In genomic region chr5:17819786-17820185, GRCh38 we compare ENCODE assay signal across 20 cellular contexts.
DNase-seq lines count a peak whose midpoint lies in the region; ATAC-seq, FAIRE-seq and TF ChIP-seq lines count a peak whose summit lies in the region.
"Had no signal": no experiment of that assay in that cellular context is flagged by ENCODE, and none has a peak within 500 bp of the region (broad histone marks: within the 10 kb centered on the region; RNA-seq: fewer than 3 reads in every experiment).

No MANE protein-coding gene starts in this region.

- no peak overlapping the region for H3K4me3 ChIP-seq in ACC112 (ENCODE audit: low read depth, low read length)
- no peak overlapping the region for H3K4me3 ChIP-seq in PC-3 (ENCODE audit: low read length)
- no peak overlapping the region for H3K4me3 ChIP-seq in bronchial epithelial cell (ENCODE audit: low read depth, low read length)
- H3K4me3 ChIP-seq: BLaER1, GM12878, GM23338, SJSA1 had no signal

- CTCF ChIA-PET in PC-3 (lab: Charles Lee), result no interaction called here

- FAIRE-seq in bronchial epithelial cell (lab: Jason Lieb, UNC), result no peak
- FAIRE-seq: GM12878 had no signal

- H3K36me3 ChIP-seq in ACC112 (ENCODE audit: insufficient read depth, low read length) (no peaks in the 10 kb centered on the region), PC-3 (ENCODE audit: low read depth, low read length) (no peaks in the 10 kb centered on the region), bronchial epithelial cell (ENCODE audit: control insufficient read depth, insufficient read depth, low read length) (no peaks in the 10 kb centered on the region)
- H3K36me3 ChIP-seq: BLaER1, SJSA1 had no signal

- no TSS peak for BruUV-seq in PC-3 (replicated peaks; lab: Mats Ljungman, UMichigan)

- no peak for TF ChIP-seq CTCF in PC-3 (conservative IDR thresholded peaks at IDR 0.05; ENCODE audit: low read depth, low read length)
- no peak for TF ChIP-seq CTCF in bronchial epithelial cell (IDR thresholded peaks at IDR 0.05; ENCODE audit: insufficient read depth, low read length, severe bottlenecking)

- H3K27ac ChIP-seq in ACC112 (ENCODE audit: low read depth, low read length) (peak overlapping the region; percentile 83), PC-3 (ENCODE audit: low read length) (no peak overlapping the region)
- H3K27ac ChIP-seq: BLaER1, SJSA1 had no signal

- H3K4me1 ChIP-seq in ACC112 (ENCODE audit: control insufficient read depth, insufficient read depth, low read length, unreplicated experiment) (peaks cover 26% of the 10 kb centered on the region), PC-3 (ENCODE audit: insufficient read depth, low read length) (peaks cover 12% of the 10 kb centered on the region)
- H3K4me1 ChIP-seq: BLaER1, SJSA1 had no signal

- no peaks in the 10 kb centered on the region for H3F3A ChIP-seq in PC-3 (ENCODE audit: low read length, unreplicated experiment)

- ATAC-seq in PC-3, result peak; percentile 38; the same call in 1 of the 2 replicates
- ATAC-seq in SK-N-SH treated with all-trans-retinoic acid at 6 μM for 48 hours, result no peak
- ATAC-seq: CD8-positive, alpha-beta T cell; GM12878; GM23338 had no signal

- H3K4me2 ChIP-seq in PC-3 (ENCODE audit: low read length), result peak overlapping the region; percentile 17
- H3K4me2 ChIP-seq: BLaER1, GM23338 had no signal

- H4K20me1 ChIP-seq in PC-3 (ENCODE audit: low read length), result no peaks in the 10 kb centered on the region
- H4K20me1 ChIP-seq: BLaER1 had no signal

- no peaks in the 10 kb centered on the region for H3K79me2 ChIP-seq in ACC112 (ENCODE audit: control insufficient read depth, insufficient read depth, low read length, unreplicated experiment)
- no peaks in the 10 kb centered on the region for H3K79me2 ChIP-seq in PC-3 (ENCODE audit: low read length)

- POLR2A ChIA-PET in PC-3 (lab: Charles Lee; ENCODE audit: unreplicated experiment), result interaction anchor here (0.5 kb wide), 1 partner anchor 200 kb away, joined by 6 read pairs; no protein-coding TSS in a partner anchor

- no peaks in the 10 kb centered on the region for H3K9me2 ChIP-seq in PC-3 (replicated peaks; ENCODE audit: low read length)

- intact Hi-C loops in PC-3 (cut with micrococcal nuclease), result no loop called here

- DNase-seq in PC-3, result peak; percentile 60
- peak; percentile 22 for DNase-seq in bronchial epithelial cell (ENCODE audit: low read depth)
- DNase-seq in iris pigment epithelial cell (ENCODE audit: low read depth), result peak; percentile 86
- no peak for DNase-seq in NK-92 treated with Interleukin-12 subunit alpha and Interleukin-12 subunit beta, amount 100 ng/mL, for 24 hours (lab: John Stamatoyannopoulos, UW)
- DNase-seq in LoVo (ENCODE audit: low spot score), result no peak
- DNase-seq: Calu3; CD8-positive, alpha-beta T cell; EL; HCEC 1CT; KG1; NCI-H1417 treated with DMSO at 0.1 percent for 48 hours; NCI-H187 treated with DMSO at 0.1 percent for 48 hours; NCI-H226; NCI-H524 had no signal

- H3K9ac ChIP-seq in PC-3 (ENCODE audit: low read length), result no peak overlapping the region
- H3K9ac ChIP-seq: BLaER1 had no signal

- H2AFZ ChIP-seq in ACC112 (ENCODE audit: low read length, unreplicated experiment), result no peak overlapping the region
- peak overlapping the region; percentile 35 for H2AFZ ChIP-seq in PC-3 (ENCODE audit: low read length)
- H2AFZ ChIP-seq: GM23338 had no signal

- H3K27me3 ChIP-seq in ACC112 (ENCODE audit: insufficient read depth, low read length), result no peaks in the 10 kb centered on the region
- H3K27me3 ChIP-seq in PC-3 (ENCODE audit: low read length), result no peaks in the 10 kb centered on the region
- H3K27me3 ChIP-seq in bronchial epithelial cell (ENCODE audit: control insufficient read depth, insufficient read depth, low read length), result no peaks in the 10 kb centered on the region
- H3K27me3 ChIP-seq: BLaER1, SJSA1 had no signal

- H3K9me3 ChIP-seq in PC-3 (ENCODE audit: low read length), result no peaks in the 10 kb centered on the region
- H3K9me3 ChIP-seq: BLaER1, SJSA1 had no signal

TF ChIP-seq in SK-N-SH treated with all-trans-retinoic acid at 6 μM for 48 hours, 23 proteins besides CTCF, POLR2A, EP300 and RAD21:
- TF ChIP-seq BACH2 (CRISPR knock-in tag; IDR thresholded peaks at IDR 0.05; ENCODE audit: borderline replicate concordance) (no peak), GLIS3 (CRISPR knock-in tag; IDR thresholded peaks at IDR 0.05) (no peak), CSDC2 (CRISPR knock-in tag; IDR thresholded peaks at IDR 0.05) (no peak), RARB (CRISPR knock-in tag; IDR thresholded peaks at IDR 0.05) (no peak), ZFP30 (CRISPR knock-in tag; IDR thresholded peaks at IDR 0.05) (no peak), SNAI2 (CRISPR knock-in tag; IDR thresholded peaks at IDR 0.05) (no peak), ZNF8 (CRISPR knock-in tag; IDR thresholded peaks at IDR 0.05) (no peak), ZC3H10 (CRISPR knock-in tag; IDR thresholded peaks at IDR 0.05) (no peak), OSR1 (CRISPR knock-in tag; IDR thresholded peaks at IDR 0.05) (no peak), POU6F1 (CRISPR knock-in tag; IDR thresholded peaks at IDR 0.05; ENCODE audit: borderline replicate concordance, low read depth) (no peak), ZNF70 (CRISPR knock-in tag; IDR thresholded peaks at IDR 0.05) (no peak), TOX (CRISPR knock-in tag; IDR thresholded peaks at IDR 0.05; ENCODE audit: borderline replicate concordance) (no peak), ARNTL (CRISPR knock-in tag; IDR thresholded peaks at IDR 0.05; ENCODE audit: borderline replicate concordance, low read depth) (no peak), PPARA (CRISPR knock-in tag; IDR thresholded peaks at IDR 0.05; ENCODE audit: borderline replicate concordance) (no peak), ZFP3 (CRISPR knock-in tag; IDR thresholded peaks at IDR 0.05) (no peak), ESRRG (CRISPR knock-in tag; IDR thresholded peaks at IDR 0.05) (no peak)
- TF ChIP-seq, protein P1, sequence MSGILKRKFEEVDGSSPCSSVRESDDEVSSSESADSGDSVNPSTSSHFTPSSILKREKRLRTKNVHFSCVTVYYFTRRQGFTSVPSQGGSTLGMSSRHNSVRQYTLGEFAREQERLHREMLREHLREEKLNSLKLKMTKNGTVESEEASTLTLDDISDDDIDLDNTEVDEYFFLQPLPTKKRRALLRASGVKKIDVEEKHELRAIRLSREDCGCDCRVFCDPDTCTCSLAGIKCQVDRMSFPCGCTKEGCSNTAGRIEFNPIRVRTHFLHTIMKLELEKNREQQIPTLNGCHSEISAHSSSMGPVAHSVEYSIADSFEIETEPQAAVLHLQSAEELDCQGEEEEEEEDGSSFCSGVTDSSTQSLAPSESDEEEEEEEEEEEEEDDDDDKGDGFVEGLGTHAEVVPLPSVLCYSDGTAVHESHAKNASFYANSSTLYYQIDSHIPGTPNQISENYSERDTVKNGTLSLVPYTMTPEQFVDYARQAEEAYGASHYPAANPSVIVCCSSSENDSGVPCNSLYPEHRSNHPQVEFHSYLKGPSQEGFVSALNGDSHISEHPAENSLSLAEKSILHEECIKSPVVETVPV (CRISPR knock-in tag; IDR thresholded peaks at IDR 0.05), result no peak
- TF ChIP-seq, protein P2, sequence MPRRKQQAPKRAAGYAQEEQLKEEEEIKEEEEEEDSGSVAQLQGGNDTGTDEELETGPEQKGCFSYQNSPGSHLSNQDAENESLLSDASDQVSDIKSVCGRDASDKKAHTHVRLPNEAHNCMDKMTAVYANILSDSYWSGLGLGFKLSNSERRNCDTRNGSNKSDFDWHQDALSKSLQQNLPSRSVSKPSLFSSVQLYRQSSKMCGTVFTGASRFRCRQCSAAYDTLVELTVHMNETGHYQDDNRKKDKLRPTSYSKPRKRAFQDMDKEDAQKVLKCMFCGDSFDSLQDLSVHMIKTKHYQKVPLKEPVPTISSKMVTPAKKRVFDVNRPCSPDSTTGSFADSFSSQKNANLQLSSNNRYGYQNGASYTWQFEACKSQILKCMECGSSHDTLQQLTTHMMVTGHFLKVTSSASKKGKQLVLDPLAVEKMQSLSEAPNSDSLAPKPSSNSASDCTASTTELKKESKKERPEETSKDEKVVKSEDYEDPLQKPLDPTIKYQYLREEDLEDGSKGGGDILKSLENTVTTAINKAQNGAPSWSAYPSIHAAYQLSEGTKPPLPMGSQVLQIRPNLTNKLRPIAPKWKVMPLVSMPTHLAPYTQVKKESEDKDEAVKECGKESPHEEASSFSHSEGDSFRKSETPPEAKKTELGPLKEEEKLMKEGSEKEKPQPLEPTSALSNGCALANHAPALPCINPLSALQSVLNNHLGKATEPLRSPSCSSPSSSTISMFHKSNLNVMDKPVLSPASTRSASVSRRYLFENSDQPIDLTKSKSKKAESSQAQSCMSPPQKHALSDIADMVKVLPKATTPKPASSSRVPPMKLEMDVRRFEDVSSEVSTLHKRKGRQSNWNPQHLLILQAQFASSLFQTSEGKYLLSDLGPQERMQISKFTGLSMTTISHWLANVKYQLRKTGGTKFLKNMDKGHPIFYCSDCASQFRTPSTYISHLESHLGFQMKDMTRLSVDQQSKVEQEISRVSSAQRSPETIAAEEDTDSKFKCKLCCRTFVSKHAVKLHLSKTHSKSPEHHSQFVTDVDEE (CRISPR knock-in tag; IDR thresholded peaks at IDR 0.05), result no peak
TF ChIP-seq in SK-N-SH treated with all-trans-retinoic acid at 6 μM for 48 hours: peak in this region for 0.

Comparison
In these comparisons a context has a peak if more than half of its experiments do, and no peak if none do; other contexts are left out.
1. DNase-seq: peak in PC-3 (single experiment), bronchial epithelial cell (single experiment) and iris pigment epithelial cell (single experiment); none in NK-92 treated with Interleukin-12 subunit alpha and Interleukin-12 subunit beta, amount 100 ng/mL, for 24 hours (single experiment) and LoVo (single experiment).